ENCODE assay signal across 8 cellular contexts in the genomic region with DNA sequence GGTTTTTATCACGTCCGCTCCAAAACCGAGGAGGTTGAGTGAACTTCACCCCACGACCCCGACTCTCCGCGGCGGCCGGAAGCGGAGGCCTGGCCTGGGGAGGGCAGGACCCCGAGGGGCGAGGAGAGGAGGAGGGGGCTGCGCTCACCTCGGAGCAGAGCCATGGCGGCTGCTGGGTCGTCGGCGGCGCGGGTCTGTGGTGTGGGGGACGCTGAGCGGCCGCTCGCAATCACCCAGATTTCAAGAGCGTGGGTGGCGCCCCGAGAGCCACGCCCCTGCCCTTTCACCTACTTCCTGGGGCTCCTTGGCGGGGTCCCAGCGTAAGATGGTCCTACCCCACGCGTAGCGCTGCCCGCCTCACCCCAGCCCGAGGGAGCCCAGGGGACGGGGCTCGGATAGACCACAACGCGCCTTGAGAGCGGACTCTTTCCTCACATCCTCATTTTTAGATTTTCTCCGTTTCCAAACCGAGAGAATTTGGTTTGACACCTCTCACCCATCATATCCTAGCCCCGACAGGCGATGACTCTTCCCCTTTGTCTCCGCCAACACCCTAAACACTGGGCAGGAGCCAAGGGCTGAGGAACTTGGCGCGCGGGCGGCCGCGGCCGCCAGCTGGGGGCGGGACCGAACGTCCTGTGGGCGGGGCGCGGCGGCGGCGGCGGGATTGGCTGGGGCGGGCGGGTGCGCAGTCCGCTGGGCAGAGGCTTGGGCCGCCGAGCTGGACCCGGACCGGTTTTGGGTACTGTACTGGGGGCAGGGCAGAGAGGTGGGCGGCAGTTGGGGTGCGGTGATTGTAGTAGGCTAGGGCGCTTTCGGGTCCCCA. TPM values are rescaled to one million over a fixed set of nuclear protein-coding genes. Genes with fewer than 3 reads are reported as not detected.
DNase-seq lines count a peak whose midpoint lies in the region; ATAC-seq and TF ChIP-seq lines count a peak whose summit lies in the region.

A gene with protein sequence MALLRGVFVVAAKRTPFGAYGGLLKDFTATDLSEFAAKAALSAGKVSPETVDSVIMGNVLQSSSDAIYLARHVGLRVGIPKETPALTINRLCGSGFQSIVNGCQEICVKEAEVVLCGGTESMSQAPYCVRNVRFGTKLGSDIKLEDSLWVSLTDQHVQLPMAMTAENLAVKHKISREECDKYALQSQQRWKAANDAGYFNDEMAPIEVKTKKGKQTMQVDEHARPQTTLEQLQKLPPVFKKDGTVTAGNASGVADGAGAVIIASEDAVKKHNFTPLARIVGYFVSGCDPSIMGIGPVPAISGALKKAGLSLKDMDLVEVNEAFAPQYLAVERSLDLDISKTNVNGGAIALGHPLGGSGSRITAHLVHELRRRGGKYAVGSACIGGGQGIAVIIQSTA (minus strand): TSS at position 213 of the 826 bp plus-strand sequence. CDS start 49 bp downstream, at position 164.

- H3K9me3 Mint-ChIP-seq in activated B cell treated with CpG ODN at 0.5 μM for 24 hours = peaks cover 10% of the 10 kb centered on the region

- peak within 1 kb of the TSS; percentile 93 for H3K4me3 ChIP-seq in AG04449 (ENCODE audit: low read depth, low read length)
- H3K4me3 ChIP-seq in cardiac fibroblast (replicated peaks in 1 of 2; ENCODE audit: low read depth in 2 of 2, low read length in 2 of 2) = peak within 1 kb of the TSS; percentile 83 to 86

- CTCF ChIA-PET in AG04449 (lab: Yijun Ruan, JAX) (interaction anchor here (0.6 kb wide), 1 partner anchor 28 kb away, joined by 3 read pairs; no protein-coding TSS in a partner anchor), activated B cell treated with CpG ODN at 0.5 μM for 24 hours (lab: Charles Lee) (no interaction called here)

- DNase-seq in AG04449 (ENCODE audit: low read depth, low spot score) (peak; percentile 16), NCI-H2227 treated with DMSO at 0.1 percent for 48 hours (lab: John Stamatoyannopoulos, UW) (peak; percentile 80), activated B cell treated with CpG ODN at 0.5 μM for 24 hours (peak; percentile 79), cardiac fibroblast (ENCODE audit: low read depth in 2 of 2) (peak; percentile 92 to 94), iris pigment epithelial cell (ENCODE audit: low read depth) (peak; percentile 88)
- DNase-seq in stimulated activated CD4-positive, alpha-beta T cell treated with anti-CD3 and anti-CD28 coated beads, Interleukin-12 subunit alpha, Interleukin-12 subunit beta, amount 100 ng/mL, for 48 hours (ENCODE audit: low read depth in 2 of 3, low spot score in 1 of 3) = peak; percentile 70 to 80 (median 74)

- peaks cover 24% of the 10 kb centered on the region for H3K4me1 Mint-ChIP-seq in activated B cell treated with CpG ODN at 0.5 μM for 24 hours

- ATAC-seq in GM18870 (IDR thresholded peaks at IDR 0.05; ENCODE audit: unreplicated experiment) = peak; percentile 67
- peak; percentile 81 for ATAC-seq in HG03108 (IDR thresholded peaks at IDR 0.05; ENCODE audit: unreplicated experiment)
- ATAC-seq in activated B cell treated with CpG ODN at 0.5 μM for 24 hours (ENCODE audit: low read depth) = peak; percentile 88

- H3K27me3 Mint-ChIP-seq in activated B cell treated with CpG ODN at 0.5 μM for 24 hours = no peaks in the 10 kb centered on the region

- peak within 1 kb of the TSS; percentile 96 for H3K4me3 Mint-ChIP-seq in activated B cell treated with CpG ODN at 0.5 μM for 24 hours

- no peak for TF ChIP-seq CTCF in AG04449 (IDR thresholded peaks at IDR 0.05; ENCODE audit: insufficient read depth, low read length, missing control alignments)
- TF ChIP-seq CTCF in activated B cell treated with CpG ODN at 0.5 μM for 24 hours (IDR thresholded peaks at IDR 0.05) = no peak
- TF ChIP-seq CTCF in cardiac fibroblast (IDR thresholded peaks at IDR 0.05; ENCODE audit: low read depth, low read length) = no peak

- H3K36me3 Mint-ChIP-seq in activated B cell treated with CpG ODN at 0.5 μM for 24 hours (ENCODE audit: low read depth) = peaks cover 15% of the 10 kb centered on the region

- intact Hi-C loops in activated B cell treated with CpG ODN at 0.5 μM for 24 hours (cut with micrococcal nuclease) = loop anchor here (1.0 to 5.0 kb wide), 7 partner anchors 326 to 1883 kb away; partner anchors contain the start of genes C18orf32, CFAP53, CTIF and DYM

- POLR2A ChIA-PET in AG04449 (lab: Yijun Ruan, JAX) (interaction anchor here (0.7 to 0.9 kb wide), 3 partner anchors 9 to 36 kb away, joined by 4 to 9 read pairs (median 5); no protein-coding TSS in a partner anchor), activated B cell treated with CpG ODN at 0.5 μM for 24 hours (lab: Charles Lee) (interaction anchor here (0.5 to 1.2 kb wide), 5 partner anchors 14 to 1065 kb away, joined by 3 to 7 read pairs (median 4); partner anchors contain the start of gene C18orf32)

- peak within 1 kb of the TSS; percentile 95 for H3K27ac Mint-ChIP-seq in activated B cell treated with CpG ODN at 0.5 μM for 24 hours

RNA-seq across cellular contexts. Expression of the gene that starts here (rescaled TPM):
- 24.9 and 26.9 TPM in 2 replicates for total RNA-seq in activated B cell treated with CpG ODN at 0.5 μM for 24 hours

Comparison
In these comparisons a context has a peak if more than half of its experiments do, and no peak if none do; other contexts are left out.
1. Peak in every context shown above with its lines: DNase-seq, ATAC-seq and H3K4me3 ChIP-seq.
2. DNase-seq: peak in every context shown above with its lines; median percentile 93 in cardiac fibroblast; 88 in iris pigment epithelial cell; 80 in NCI-H2227 treated with DMSO at 0.1 percent for 48 hours; 79 in activated B cell treated with CpG ODN at 0.5 μM for 24 hours; 74 in stimulated activated CD4-positive, alpha-beta T cell treated with anti-CD3 and anti-CD28 coated beads, Interleukin-12 subunit alpha, Interleukin-12 subunit beta, amount 100 ng/mL, for 48 hours; 16 in AG04449.